ENCODE assay signal across 21 cellular contexts in genomic region chr7:2369139-2369538, GRCh38. TPM values are rescaled to one million over a fixed set of nuclear protein-coding genes. Genes with fewer than 3 reads are reported as not detected.
A peak's percentile ranks its signal among the peaks of the same experiment; 100 is the strongest.
DNase-seq lines count a peak whose midpoint lies in the region; TF ChIP-seq lines count a peak whose summit lies in the region.
"Had no signal": no experiment of that assay in that cellular context is flagged by ENCODE, and none has a peak within 500 bp of the region (broad histone marks: within the 10 kb centered on the region; RNA-seq: fewer than 3 reads in every experiment).

No MANE protein-coding gene starts in this region.

- H3K27ac ChIP-seq in breast epithelium (no peak overlapping the region), endodermal cell (ENCODE audit: low read depth, low read length) (no peak overlapping the region)
- H3K27ac ChIP-seq: A549; BLaER1 treated with 17β-estradiol and CSF1 and Interleukin-3, amounts not matched to agents 10 nM and 100 nM had no signal

- H3K4me1 Mint-ChIP-seq in MCF 10A (ENCODE audit: insufficient read depth, unreplicated experiment) = peaks cover 9% of the 10 kb centered on the region
- no peaks in the 10 kb centered on the region for H3K4me1 Mint-ChIP-seq in endodermal cell
- H3K4me1 Mint-ChIP-seq: CD14-positive monocyte, H9 had no signal

- no peak for DNase-seq in MCF 10A (ENCODE audit: unreplicated experiment)
- no peak for DNase-seq in breast epithelium (ENCODE audit: low spot score in 2 of 2)
- DNase-seq in H7 = peak; percentile 14
- DNase-seq in endodermal cell = no peak
- DNase-seq in NCI-H1436 (lab: John Stamatoyannopoulos, UW) = no peak
- DNase-seq in stimulated activated CD4-positive, alpha-beta T cell treated with anti-CD3 and anti-CD28 coated beads, Interleukin-2, amount 100 ng/mL, for 24 hours = no peak
- DNase-seq: 8988T; ACHN; AML-193; BE2C; CD4-positive, alpha-beta T cell; CD8-positive, alpha-beta memory T cell; DMS 273 treated with DMSO at 0.1 percent for 48 hours; DMS79; EL; GDM1; H9 had no signal

- H3K4me3 Mint-ChIP-seq in MCF 10A (ENCODE audit: unreplicated experiment) (no peak overlapping the region), endodermal cell (no peak overlapping the region)
- H3K4me3 Mint-ChIP-seq: CD14-positive monocyte; CD4-positive, alpha-beta T cell; CD8-positive, alpha-beta memory T cell; H9 had no signal

- no peaks in the 10 kb centered on the region for H3K9me3 Mint-ChIP-seq in MCF 10A (ENCODE audit: unreplicated experiment)
- H3K9me3 Mint-ChIP-seq in endodermal cell = no peaks in the 10 kb centered on the region
- H3K9me3 Mint-ChIP-seq: CD14-positive monocyte; CD4-positive, alpha-beta T cell; CD8-positive, alpha-beta memory T cell; H9 had no signal

- no TSS peak for BruUV-seq in MCF 10A (replicated peaks; lab: Mats Ljungman, UMichigan)

- H3K27me3 Mint-ChIP-seq in MCF 10A (ENCODE audit: insufficient read depth, unreplicated experiment) (no peaks in the 10 kb centered on the region), endodermal cell (ENCODE audit: insufficient read depth) (no peaks in the 10 kb centered on the region)
- H3K27me3 Mint-ChIP-seq: CD4-positive, alpha-beta T cell had no signal

- intact Hi-C loops in MCF 10A (cut with micrococcal nuclease) = no loop called here
- intact Hi-C loops in breast epithelium (cut with DNase I; ENCODE audit: low total_unique reads) = no loop called here

- H3K27me3 ChIP-seq in breast epithelium (no peaks in the 10 kb centered on the region), H7 (ENCODE audit: control insufficient read depth, insufficient read depth, low read length) (no peaks in the 10 kb centered on the region), endodermal cell (ENCODE audit: control insufficient read depth, insufficient read depth, low read length, poor library complexity, severe bottlenecking) (no peaks in the 10 kb centered on the region)
- H3K27me3 ChIP-seq: BE2C; BLaER1 treated with 17β-estradiol and CSF1 and Interleukin-3, amounts not matched to agents 10 nM and 100 nM had no signal

- H3K9ac ChIP-seq in endodermal cell (ENCODE audit: extremely low read depth, low read length, poor library complexity, severe bottlenecking) = no peak overlapping the region
- H3K9ac ChIP-seq: BLaER1 treated with 17β-estradiol and CSF1 and Interleukin-3, amounts not matched to agents 10 nM and 100 nM had no signal

- H3K9me3 ChIP-seq in breast epithelium (no peaks in the 10 kb centered on the region), endodermal cell (ENCODE audit: control insufficient read depth, low read length) (no peaks in the 10 kb centered on the region)
- H3K9me3 ChIP-seq: A549; BE2C; BLaER1 treated with 17β-estradiol and CSF1 and Interleukin-3, amounts not matched to agents 10 nM and 100 nM had no signal

- H3K36me3 Mint-ChIP-seq in MCF 10A (ENCODE audit: insufficient read depth, unreplicated experiment) (peaks cover 100% of the 10 kb centered on the region), endodermal cell (ENCODE audit: low read depth) (peaks cover 88% of the 10 kb centered on the region)

- TF ChIP-seq CTCF in MCF 10A (IDR thresholded peaks at IDR 0.05; ENCODE audit: unreplicated experiment) (no peak), breast epithelium (IDR thresholded peaks at IDR 0.05) (no peak), endodermal cell (conservative IDR thresholded peaks at IDR 0.05) (no peak)

- H3K36me3 ChIP-seq in breast epithelium (peaks cover 6% of the 10 kb centered on the region), H7 (replicated peaks; ENCODE audit: control insufficient read depth, insufficient read depth, low read length) (peaks cover 72% of the 10 kb centered on the region), endodermal cell (ENCODE audit: control insufficient read depth, insufficient read depth, low read length) (peaks cover 96% of the 10 kb centered on the region)

- H3K4me3 ChIP-seq in breast epithelium (no peak overlapping the region), H7 (ENCODE audit: insufficient read depth, low read depth, low read length) (no peak overlapping the region), endodermal cell (ENCODE audit: low read length) (no peak overlapping the region)
- H3K4me3 ChIP-seq: A549; BLaER1 treated with 17β-estradiol and CSF1 and Interleukin-3, amounts not matched to agents 10 nM and 100 nM had no signal

- peaks cover 0 to 12% of the 10 kb centered on the region in 2 donors for H3K4me1 ChIP-seq in breast epithelium
- no peaks in the 10 kb centered on the region for H3K4me1 ChIP-seq in endodermal cell (ENCODE audit: control insufficient read depth, insufficient read depth, low read length)
- H3K4me1 ChIP-seq: A549; BE2C; BLaER1 treated with 17β-estradiol and CSF1 and Interleukin-3, amounts not matched to agents 10 nM and 100 nM had no signal

- WGBS in endodermal cell (ENCODE audit: insufficient coverage in 1 of 2, insufficient read length in 1 of 2), 2 experiments = 93 to 97% methylated on average over 8 to 10 of the region's 10 CpGs

- POLR2A ChIA-PET in MCF 10A (lab: Yijun Ruan, JAX) = no interaction called here

- TF ChIP-seq POLR2A in breast epithelium (IDR thresholded peaks at IDR 0.05) = no peak

- H3K27ac Mint-ChIP-seq in MCF 10A (ENCODE audit: low read depth, unreplicated experiment) (peak overlapping the region; percentile 19), endodermal cell (peak overlapping the region; percentile 48)
- H3K27ac Mint-ChIP-seq: CD14-positive monocyte; CD4-positive, alpha-beta T cell; H9 had no signal

- CTCF ChIA-PET in MCF 10A (lab: Yijun Ruan, JAX) = interaction anchor here (0.6 kb wide), 1 partner anchor 98 kb away, joined by 5 read pairs; no protein-coding TSS in a partner anchor

TF ChIP-seq in PFSK-1, 5 proteins besides CTCF, POLR2A, EP300 and RAD21:
- TF ChIP-seq POLR2AphosphoS5 (IDR thresholded peaks at IDR 0.05; ENCODE audit: low read depth, low read length) = 0 out of 2 replicates have a peak, but pooled peaks have one; percentile 13
- TF ChIP-seq TAF1 (IDR thresholded peaks at IDR 0.05; ENCODE audit: borderline replicate concordance, insufficient read depth, low read length) = no peak

RNA-seq across cellular contexts. Expression of gene EIF3B, which starts 14.5 kb away (rescaled TPM):
- total RNA-seq in MCF 10A (2022) = 258 and 290 TPM in 2 replicates
- total RNA-seq in breast epithelium = 100 to 1,000 TPM; 111 to 122 (median 115) TPM
- total RNA-seq in H7 (2014; rRNA removed; shearing (Covaris generic)) = 314 and 319 TPM in 2 replicates
- 266 TPM for polyA plus RNA-seq in PFSK-1 (2012; ENCODE audit: insufficient read length, low read depth)
- total RNA-seq in endodermal cell = 100 to 1,000 TPM; 172 to 220 TPM
- polyA plus RNA-seq in endodermal cell (2013, experiment 1 of 2) = 136 TPM
- polyA plus RNA-seq in endodermal cell (2013, experiment 2 of 2) = 120 TPM

RNA-seq across cellular contexts. Expression of gene CHST12, which starts 34.3 kb away (rescaled TPM):
- 9.8 and 9.9 TPM in 2 replicates for total RNA-seq in MCF 10A (2022)
- total RNA-seq in breast epithelium = 10 to 100 TPM in 1 of 3 donors, 1 to 10 TPM in 2; 6.2 to 15.0 (median 7.2) TPM
- total RNA-seq in H7 (2014; rRNA removed; shearing (Covaris generic)) = 10.3 and 11.4 TPM in 2 replicates
- 37.7 TPM for polyA plus RNA-seq in PFSK-1 (2012; ENCODE audit: insufficient read length, low read depth)
- total RNA-seq in endodermal cell = 10 to 100 TPM; 14.5 to 18.5 TPM
- polyA plus RNA-seq in endodermal cell (2013, experiment 1 of 2) = 10.4 TPM
- 10.5 TPM for polyA plus RNA-seq in endodermal cell (2013, experiment 2 of 2)

RNA-seq across cellular contexts. Expression of gene SNX8, which starts 54.9 kb away (rescaled TPM):
- 31.0 and 31.2 TPM in 2 replicates for total RNA-seq in MCF 10A (2022)
- total RNA-seq in breast epithelium = 10 to 100 TPM in 2 of 3 donors, 1 to 10 TPM in 1; 8.8 to 32.3 (median 20.3) TPM
- total RNA-seq in H7 (2014; rRNA removed; shearing (Covaris generic)) = 23.2 and 28.2 TPM in 2 replicates
- 108 TPM for polyA plus RNA-seq in PFSK-1 (2012; ENCODE audit: insufficient read length, low read depth)
- total RNA-seq in endodermal cell = 10 to 100 TPM; 53.0 to 53.2 TPM
- polyA plus RNA-seq in endodermal cell (2013, experiment 1 of 2) = 21.3 TPM
- polyA plus RNA-seq in endodermal cell (2013, experiment 2 of 2) = 25.2 TPM
